ENCODE assay signal across 35 cellular contexts in genomic region chr9:75548871-75549270, GRCh38.
DNase-seq lines count a peak whose midpoint lies in the region; TF ChIP-seq lines count a peak whose summit lies in the region.
"Had no signal": no experiment of that assay in that cellular context is flagged by ENCODE, and none has a peak within 500 bp of the region (broad histone marks: within the 10 kb centered on the region; RNA-seq: fewer than 3 reads in every experiment).

No MANE protein-coding gene starts in this region.

- WGBS in trophoblast cell (ENCODE audit: extremely low coverage, insufficient coverage, insufficient read length): no CpG with 5 or more reads among the region's 2 CpGs

- DNase-seq in T-helper 1 cell: no peak
- peak; percentile 26 for DNase-seq in A673 (ENCODE audit: low spot score)
- peak; percentile 86 for DNase-seq in SK-N-MC (ENCODE audit: low read depth, low spot score)
- peak; percentile 66 to 91 for DNase-seq in trophoblast cell
- no peak for DNase-seq in Ammon's horn (ENCODE audit: low spot score)
- no peak for DNase-seq in GM20000 (ENCODE audit: low spot score)
- DNase-seq in stimulated activated CD4-positive, alpha-beta T cell treated with anti-CD3 and anti-CD28 coated beads, Interleukin-12 subunit alpha, Interleukin-12 subunit beta, amount 100 ng/mL, for 4 hours: no peak
- DNase-seq: 8988T; ACHN; AML-193; BE2C; C1 segment of cervical spinal cord; Caco-2; Calu3; CD4-positive, alpha-beta memory T cell; CD4-positive, alpha-beta T cell; CD4-positive, CD25-positive, alpha-beta regulatory T cell; CD8-positive, alpha-beta memory T cell; CD8-positive, alpha-beta T cell; COR-L47; DMS 273 treated with DMSO at 0.1 percent for 48 hours; DMS153; DMS53; DMS79; DMS79 treated with DMSO at 0.1 percent for 48 hours; DND-41; EL had no signal

- no peaks in the 10 kb centered on the region for H3K79me2 ChIP-seq in trophoblast cell (ENCODE audit: control insufficient read depth, insufficient read depth, low read length, poor library complexity)

- H3K4me3 ChIP-seq in A673 (ENCODE audit: low read depth, low read length, poor library complexity, severe bottlenecking): no peak overlapping the region
- no peak overlapping the region for H3K4me3 ChIP-seq in SK-N-MC
- no peak overlapping the region for H3K4me3 ChIP-seq in trophoblast cell (ENCODE audit: low read depth, low read length)
- H3K4me3 ChIP-seq: A549; BLaER1; BLaER1 treated with 17β-estradiol and CSF1 and Interleukin-3, amounts not matched to agents 10 nM and 100 nM had no signal

- H4K91ac ChIP-seq in trophoblast cell (ENCODE audit: low read depth, low read length): no peak overlapping the region

- no peaks in the 10 kb centered on the region for H3K9me3 Mint-ChIP-seq in T-helper 1 cell treated with Interleukin-12 subunit alpha and Interleukin-12 subunit beta and Interleukin-4 antibody, amounts not matched to agents 30 μg/mL and 1 μg/mL, for 36 hours
- H3K9me3 Mint-ChIP-seq: CD4-positive, alpha-beta T cell; CD8-positive, alpha-beta T cell had no signal

- no peak overlapping the region for H2BK120ac ChIP-seq in trophoblast cell (ENCODE audit: insufficient read depth, low read length, poor library complexity)

- H2BK5ac ChIP-seq in trophoblast cell (ENCODE audit: low read depth, low read length, poor library complexity): no peak overlapping the region

- no peaks in the 10 kb centered on the region for H3K79me1 ChIP-seq in trophoblast cell (ENCODE audit: low read length)

- no peak overlapping the region for H4K12ac ChIP-seq in trophoblast cell (ENCODE audit: low read depth, low read length)

- H3K23ac ChIP-seq in trophoblast cell (ENCODE audit: low read length): no peak overlapping the region

- H3K4me3 Mint-ChIP-seq in T-helper 1 cell treated with Interleukin-12 subunit alpha and Interleukin-12 subunit beta and Interleukin-4 antibody, amounts not matched to agents 30 μg/mL and 1 μg/mL, for 36 hours: peak overlapping the region; percentile 21
- H3K4me3 Mint-ChIP-seq: B cell; CD14-positive monocyte; CD4-positive, alpha-beta memory T cell; CD4-positive, alpha-beta T cell; CD4-positive, CD25-positive, alpha-beta regulatory T cell; CD8-positive, alpha-beta memory T cell; CD8-positive, alpha-beta T cell had no signal

- no peak overlapping the region for H3K27ac ChIP-seq in A673 (ENCODE audit: low read depth, low read length, poor library complexity, severe bottlenecking)
- peak overlapping the region; percentile 88 for H3K27ac ChIP-seq in SK-N-MC
- H3K27ac ChIP-seq in trophoblast cell (ENCODE audit: low read depth, low read length): no peak overlapping the region
- H3K27ac ChIP-seq: 22Rv1; A549; BLaER1; BLaER1 treated with 17β-estradiol and CSF1 and Interleukin-3, amounts not matched to agents 10 nM and 100 nM; C4-2B had no signal

- no peak overlapping the region for H3K18ac ChIP-seq in trophoblast cell (ENCODE audit: low read length)

- no peak overlapping the region for H2AK5ac ChIP-seq in trophoblast cell (ENCODE audit: low read length)

- POLR2A ChIA-PET in A673 (lab: Charles Lee; ENCODE audit: low non-redundant PET): no interaction called here

- H3K9me3 ChIP-seq in A673 (ENCODE audit: low read depth, low read length, poor library complexity, severe bottlenecking) (no peaks in the 10 kb centered on the region), SK-N-MC (ENCODE audit: low read depth, low read length) (no peaks in the 10 kb centered on the region; the same call in 1 of the 2 replicates), trophoblast cell (ENCODE audit: insufficient read depth, low read depth, low read length) (no peaks in the 10 kb centered on the region)
- H3K9me3 ChIP-seq: A549, BE2C, BLaER1, Caco-2 had no signal

- no peak overlapping the region for H3K4ac ChIP-seq in trophoblast cell (ENCODE audit: low read depth, low read length)

- no peak overlapping the region for H3K4me2 ChIP-seq in trophoblast cell (ENCODE audit: low read length)
- H3K4me2 ChIP-seq: A549; BLaER1; BLaER1 treated with 17β-estradiol and CSF1 and Interleukin-3, amounts not matched to agents 10 nM and 100 nM had no signal

- no peaks in the 10 kb centered on the region for H3K36me3 ChIP-seq in A673 (ENCODE audit: insufficient read depth, low read length, poor library complexity, severe bottlenecking)
- 0 out of 2 replicates have a peak, but pooled peaks cover 7% of the 10 kb centered on the region for H3K36me3 ChIP-seq in SK-N-MC (ENCODE audit: insufficient read depth, low read length)
- H3K36me3 ChIP-seq in trophoblast cell (ENCODE audit: control insufficient read depth in 1 of 2, insufficient read depth in 2 of 2, low read length in 2 of 2): no peaks in the 10 kb centered on the region
- H3K36me3 ChIP-seq: BE2C; BLaER1; BLaER1 treated with 17β-estradiol and CSF1 and Interleukin-3, amounts not matched to agents 10 nM and 100 nM had no signal

- CTCF ChIA-PET in A673 (lab: Charles Lee): interaction anchor here (0.7 kb wide), 1 partner anchor 597 kb away, joined by 3 read pairs; no protein-coding TSS in a partner anchor

- H3K27me3 Mint-ChIP-seq in T-helper 1 cell treated with Interleukin-12 subunit alpha and Interleukin-12 subunit beta and Interleukin-4 antibody, amounts not matched to agents 30 μg/mL and 1 μg/mL, for 36 hours (ENCODE audit: low read depth): no peaks in the 10 kb centered on the region
- H3K27me3 Mint-ChIP-seq: B cell; CD4-positive, CD25-positive, alpha-beta regulatory T cell had no signal

- H3K36me3 Mint-ChIP-seq in T-helper 1 cell treated with Interleukin-12 subunit alpha and Interleukin-12 subunit beta and Interleukin-4 antibody, amounts not matched to agents 30 μg/mL and 1 μg/mL, for 36 hours (ENCODE audit: low read depth): no peaks in the 10 kb centered on the region
- H3K36me3 Mint-ChIP-seq: CD14-positive monocyte; CD4-positive, alpha-beta memory T cell; CD4-positive, CD25-positive, alpha-beta regulatory T cell; CD8-positive, alpha-beta memory T cell; CD8-positive, alpha-beta T cell had no signal

- no peak overlapping the region for H2AFZ ChIP-seq in trophoblast cell (ENCODE audit: insufficient read depth, low read length, poor library complexity)

- H3K4me1 Mint-ChIP-seq in T-helper 1 cell treated with Interleukin-12 subunit alpha and Interleukin-12 subunit beta and Interleukin-4 antibody, amounts not matched to agents 30 μg/mL and 1 μg/mL, for 36 hours (ENCODE audit: low read depth): no peaks in the 10 kb centered on the region
- H3K4me1 Mint-ChIP-seq: B cell; CD14-positive monocyte; CD4-positive, alpha-beta memory T cell; CD4-positive, CD25-positive, alpha-beta regulatory T cell; CD8-positive, alpha-beta memory T cell had no signal

- TF ChIP-seq CTCF in A673 (conservative IDR thresholded peaks at IDR 0.05; ENCODE audit: low read depth, low read length): no peak
- no peak for TF ChIP-seq CTCF in GM20000 (IDR thresholded peaks at IDR 0.05; ENCODE audit: extremely low read depth, missing control alignments)

- H3K14ac ChIP-seq in trophoblast cell (ENCODE audit: low read length): no peak overlapping the region

- BruUV-seq in A673 (replicated peaks; lab: Mats Ljungman, UMichigan): no TSS peak

- no peak overlapping the region for H2BK12ac ChIP-seq in trophoblast cell (ENCODE audit: low read length)

- H3K27me3 ChIP-seq in A673 (replicated peaks; ENCODE audit: insufficient read depth, low read depth, low read length, poor library complexity) (no peaks in the 10 kb centered on the region), trophoblast cell (ENCODE audit: insufficient read depth, low read length) (no peaks in the 10 kb centered on the region)
- H3K27me3 ChIP-seq: BE2C; BLaER1; BLaER1 treated with 17β-estradiol and CSF1 and Interleukin-3, amounts not matched to agents 10 nM and 100 nM had no signal

- intact Hi-C loops in A673 (cut with micrococcal nuclease; ENCODE audit: unreplicated experiment): no loop called here

- H3K4me1 ChIP-seq in A673 (ENCODE audit: insufficient read depth, low read length, poor library complexity, severe bottlenecking) (no peaks in the 10 kb centered on the region), trophoblast cell (ENCODE audit: control insufficient read depth in 1 of 2, insufficient read depth in 2 of 2, low read length in 2 of 2) (peaks cover 3 to 7% of the 10 kb centered on the region in 2 experiments)
- H3K4me1 ChIP-seq: A549; BE2C; BLaER1; BLaER1 treated with 17β-estradiol and CSF1 and Interleukin-3, amounts not matched to agents 10 nM and 100 nM; Caco-2 had no signal

- no peak overlapping the region for H4K8ac ChIP-seq in trophoblast cell (ENCODE audit: low read depth, low read length)

- H3K9ac ChIP-seq in SK-N-MC (ENCODE audit: insufficient read length): no peak overlapping the region
- no peak overlapping the region for H3K9ac ChIP-seq in trophoblast cell (ENCODE audit: low read length)
- H3K9ac ChIP-seq: BLaER1; BLaER1 treated with 17β-estradiol and CSF1 and Interleukin-3, amounts not matched to agents 10 nM and 100 nM had no signal

- H3K27ac Mint-ChIP-seq in T-helper 1 cell treated with Interleukin-12 subunit alpha and Interleukin-12 subunit beta and Interleukin-4 antibody, amounts not matched to agents 30 μg/mL and 1 μg/mL, for 36 hours: no peak overlapping the region
- H3K27ac Mint-ChIP-seq: B cell; CD14-positive monocyte; CD4-positive, alpha-beta memory T cell; CD4-positive, alpha-beta T cell; CD4-positive, CD25-positive, alpha-beta regulatory T cell; CD8-positive, alpha-beta T cell had no signal

Comparison
In these comparisons a context has a peak if more than half of its experiments do, and no peak if none do; other contexts are left out.
1. DNase-seq: peak in A673 (single experiment), SK-N-MC (single experiment) and trophoblast cell (2 of 2); none in T-helper 1 cell (0 of 5), Ammon's horn (single experiment), GM20000 (single experiment) and stimulated activated CD4-positive, alpha-beta T cell treated with anti-CD3 and anti-CD28 coated beads, Interleukin-12 subunit alpha, Interleukin-12 subunit beta, amount 100 ng/mL, for 4 hours (single experiment).